11 cellular contexts compared by ENCODE assay signal in the genomic region with DNA sequence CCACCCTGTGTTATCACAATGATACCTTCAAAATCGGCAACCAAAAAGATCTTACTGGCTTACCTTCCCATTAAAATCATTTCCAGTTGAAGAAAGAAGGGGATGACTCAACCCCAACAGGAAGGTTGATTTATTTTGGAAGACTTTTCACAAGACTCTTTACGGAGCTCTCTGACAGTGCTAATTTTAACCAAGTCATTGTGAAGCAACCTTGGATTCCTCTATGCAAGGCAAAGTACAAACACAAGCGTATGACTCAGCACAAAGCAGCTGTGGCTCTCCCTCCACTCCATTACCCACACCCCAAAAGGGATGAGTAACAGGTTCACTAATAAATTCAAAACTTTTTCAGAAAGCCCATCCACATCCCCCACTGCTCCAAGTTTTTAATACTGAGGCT.
DNase-seq lines count a peak whose midpoint lies in the region; ATAC-seq, FAIRE-seq and TF ChIP-seq lines count a peak whose summit lies in the region.
"Had no signal": no experiment of that assay in that cellular context is flagged by ENCODE, and none has a peak within 500 bp of the region (broad histone marks: within the 10 kb centered on the region; RNA-seq: fewer than 3 reads in every experiment).

No MANE protein-coding gene starts in this region.

- no peaks in the 10 kb centered on the region for H3K36me3 ChIP-seq in gastroesophageal sphincter

- 33 to 60% methylated on average over 3 of the region's 3 CpGs for WGBS in gastroesophageal sphincter (ENCODE audit: low coverage in 1 of 2), 2 donors

- no peaks in the 10 kb centered on the region for H3K27me3 ChIP-seq in gastroesophageal sphincter

- peak; percentile 81 for ATAC-seq in gastroesophageal sphincter

- no peak overlapping the region for H3K4me3 ChIP-seq in gastroesophageal sphincter

- no peak for TF ChIP-seq POLR2A in gastroesophageal sphincter (IDR thresholded peaks at IDR 0.05)

- peak; percentile 28 for DNase-seq in SIG-M5 treated with dmso at 0.1 percent for 504 hours (lab: John Stamatoyannopoulos, UW; ENCODE audit: unreplicated experiment)
- DNase-seq in SIG-M5 (lab: John Stamatoyannopoulos, UW): no peak
- peak; percentile 0 for DNase-seq in SKM-1 (lab: John Stamatoyannopoulos, UW; ENCODE audit: unreplicated experiment)
- peak; percentile 7 for DNase-seq in superior temporal gyrus (ENCODE audit: extremely low spot score)
- DNase-seq in HT-29 (ENCODE audit: low spot score): no peak
- DNase-seq in NCI-H1417 treated with DMSO at 0.1 percent for 48 hours (lab: John Stamatoyannopoulos, UW): no peak
- no peak for DNase-seq in RCC 7860 (ENCODE audit: low spot score)
- DNase-seq: T-helper 1 cell had no signal

- H3K27ac ChIP-seq in gastroesophageal sphincter: no peak overlapping the region
- H3K27ac ChIP-seq: KMS-11 had no signal

- no peaks in the 10 kb centered on the region for H3K9me3 ChIP-seq in gastroesophageal sphincter

- no peaks in the 10 kb centered on the region for H3K4me1 ChIP-seq in gastroesophageal sphincter

- no peak for TF ChIP-seq CTCF in gastroesophageal sphincter (IDR thresholded peaks at IDR 0.05)

- TF ChIP-seq EP300 in gastroesophageal sphincter (IDR thresholded peaks at IDR 0.05): no peak

- no peak for FAIRE-seq in RCC 7860 (lab: Jason Lieb, UNC)
- FAIRE-seq: A204.1 had no signal

Comparison
In these comparisons a context has a peak if more than half of its experiments do, and no peak if none do; other contexts are left out.
1. DNase-seq: peak in SIG-M5 treated with dmso at 0.1 percent for 504 hours (single experiment), SKM-1 (single experiment) and superior temporal gyrus (single experiment); none in SIG-M5 (single experiment), HT-29 (single experiment), NCI-H1417 treated with DMSO at 0.1 percent for 48 hours (single experiment) and RCC 7860 (single experiment).